22 cellular contexts compared by ENCODE assay signal in genomic region chr15:95932676-95933075, GRCh38.
DNase-seq lines count a peak whose midpoint lies in the region; ATAC-seq, FAIRE-seq and TF ChIP-seq lines count a peak whose summit lies in the region.
"Had no signal": no experiment of that assay in that cellular context is flagged by ENCODE, and none has a peak within 500 bp of the region (broad histone marks: within the 10 kb centered on the region; RNA-seq: fewer than 3 reads in every experiment).

No MANE protein-coding gene starts in this region.

- intact Hi-C loops in colonic mucosa (cut with DNase I) = no loop called here

- no peak overlapping the region for H3K27ac Mint-ChIP-seq in activated CD8-positive, alpha-beta T cell treated with anti-CD3 and anti-CD28 coated beads, Interleukin-2, amount 10 ng/mL, durations not matched to agents 7 days and 5 days
- H3K27ac Mint-ChIP-seq: activated T-cell treated with anti-CD3 and anti-CD28 coated beads, Interleukin-2, amount 50 U/mL, for 24 hours had no signal

- DNase-seq in BJ (ENCODE audit: low read depth) (peak; percentile 97), HTR-8/SVneo (ENCODE audit: insufficient read length, low spot score) (peak; percentile 53), cardiac fibroblast (ENCODE audit: low read depth in 2 of 2) (peak; percentile 20 to 23), myocyte (ENCODE audit: low read depth) (peak; percentile 81), colonic mucosa (no peak), NCI-H1048 (lab: John Stamatoyannopoulos, UW) (no peak)
- DNase-seq in activated CD8-positive, alpha-beta T cell treated with anti-CD3 and anti-CD28 coated beads, Interleukin-2, amount 10 ng/mL, durations not matched to agents 7 days and 5 days = no peak
- DNase-seq: activated T-cell treated with anti-CD3 and anti-CD28 coated beads, Interleukin-2, amount 50 U/mL, for 24 hours; cerebellar nuclear complex; COR-L47; GDM1; glutamatergic neuron; immature natural killer cell; mesendoderm; NCI-H1694; stimulated activated CD4-positive, alpha-beta T cell treated with anti-CD3 and anti-CD28 coated beads, Interleukin-4, amount 100 ng/mL, for 24 hours had no signal

- H3K4me3 ChIP-seq in BJ (ENCODE audit: low read depth, low read length) = no peak overlapping the region
- H3K4me3 ChIP-seq in cardiac fibroblast (replicated peaks in 1 of 2; ENCODE audit: low read depth in 2 of 2, low read length in 2 of 2) = no peak overlapping the region
- no peak overlapping the region for H3K4me3 ChIP-seq in colonic mucosa
- H3K4me3 ChIP-seq: SK-N-MC, tibial nerve had no signal

- POLR2A ChIA-PET in BJ (lab: Charles Lee) = interaction anchor here (0.5 to 0.6 kb wide), 2 partner anchors 12 to 373 kb away, joined by 3 read pairs; no protein-coding TSS in a partner anchor
- POLR2A ChIA-PET in activated CD8-positive, alpha-beta T cell treated with anti-CD3 and anti-CD28 coated beads, Interleukin-2, amount 10 ng/mL, durations not matched to agents 7 days and 5 days (lab: Charles Lee) = no interaction called here

- FAIRE-seq in HTR-8/SVneo (lab: Jason Lieb, UNC) = no peak
- FAIRE-seq: endometrium had no signal

- H3K27me3 ChIP-seq in BJ (ENCODE audit: control insufficient read depth, insufficient read depth, low read length) = no peaks in the 10 kb centered on the region; the same call in 1 of the 2 replicates
- no peaks in the 10 kb centered on the region for H3K27me3 ChIP-seq in colonic mucosa
- H3K27me3 ChIP-seq: neutrophil, tibial nerve had no signal

- H3K9ac ChIP-seq in colonic mucosa (ENCODE audit: low read depth in 2 of 2, low read length in 2 of 2) = no peak overlapping the region

- no peak overlapping the region for H3K4me3 Mint-ChIP-seq in activated CD8-positive, alpha-beta T cell treated with anti-CD3 and anti-CD28 coated beads, Interleukin-2, amount 10 ng/mL, durations not matched to agents 7 days and 5 days
- H3K4me3 Mint-ChIP-seq: activated T-cell treated with anti-CD3 and anti-CD28 coated beads, Interleukin-2, amount 50 U/mL, for 24 hours had no signal

- H3K27me3 Mint-ChIP-seq in activated CD8-positive, alpha-beta T cell treated with anti-CD3 and anti-CD28 coated beads, Interleukin-2, amount 10 ng/mL, durations not matched to agents 7 days and 5 days (ENCODE audit: low read depth) = peaks cover 8% of the 10 kb centered on the region
- H3K27me3 Mint-ChIP-seq: activated T-cell treated with anti-CD3 and anti-CD28 coated beads, Interleukin-2, amount 50 U/mL, for 24 hours had no signal

- peaks cover 16% of the 10 kb centered on the region for H3K4me1 Mint-ChIP-seq in activated CD8-positive, alpha-beta T cell treated with anti-CD3 and anti-CD28 coated beads, Interleukin-2, amount 10 ng/mL, durations not matched to agents 7 days and 5 days (ENCODE audit: low read depth)

- H3K9me3 ChIP-seq in colonic mucosa = no peaks in the 10 kb centered on the region
- H3K9me3 ChIP-seq: neutrophil, tibial nerve had no signal

- no peaks in the 10 kb centered on the region for H3K4me1 ChIP-seq in colonic mucosa

- no peaks in the 10 kb centered on the region for H3K9me3 Mint-ChIP-seq in activated CD8-positive, alpha-beta T cell treated with anti-CD3 and anti-CD28 coated beads, Interleukin-2, amount 10 ng/mL, durations not matched to agents 7 days and 5 days (ENCODE audit: insufficient read depth)
- H3K9me3 Mint-ChIP-seq: activated T-cell treated with anti-CD3 and anti-CD28 coated beads, Interleukin-2, amount 50 U/mL, for 24 hours; immature natural killer cell had no signal

- H3K36me3 ChIP-seq in BJ (ENCODE audit: control insufficient read depth, insufficient read depth, low read length) (no peaks in the 10 kb centered on the region), colonic mucosa (no peaks in the 10 kb centered on the region)
- H3K36me3 ChIP-seq: neutrophil, tibial nerve had no signal

- CTCF ChIA-PET in BJ (lab: Yijun Ruan, JAX) = interaction anchor here (0.6 kb wide), 1 partner anchor 288 kb away, joined by 3 read pairs; no protein-coding TSS in a partner anchor
- CTCF ChIA-PET in activated CD8-positive, alpha-beta T cell treated with anti-CD3 and anti-CD28 coated beads, Interleukin-2, amount 10 ng/mL, durations not matched to agents 7 days and 5 days (lab: Charles Lee) = no interaction called here

- no peak for ATAC-seq in activated CD8-positive, alpha-beta T cell treated with anti-CD3 and anti-CD28 coated beads, Interleukin-2, amount 10 ng/mL, durations not matched to agents 7 days and 5 days
- ATAC-seq in HG03521 (IDR thresholded peaks at IDR 0.05; ENCODE audit: unreplicated experiment) = no peak
- ATAC-seq: sciatic nerve had no signal

- H3K27ac ChIP-seq in colonic mucosa = no peak overlapping the region
- H3K27ac ChIP-seq: neutrophil, SK-N-MC, tibial nerve had no signal

- peaks cover 10% of the 10 kb centered on the region for H3K36me3 Mint-ChIP-seq in activated CD8-positive, alpha-beta T cell treated with anti-CD3 and anti-CD28 coated beads, Interleukin-2, amount 10 ng/mL, durations not matched to agents 7 days and 5 days (ENCODE audit: low read depth)
- H3K36me3 Mint-ChIP-seq: immature natural killer cell had no signal

- TF ChIP-seq CTCF in BJ (IDR thresholded peaks at IDR 0.05; ENCODE audit: insufficient read depth, low read depth, low read length) (no peak), cardiac fibroblast (IDR thresholded peaks at IDR 0.05; ENCODE audit: low read depth, low read length) (no peak), colonic mucosa (IDR thresholded peaks at IDR 0.05) (no peak)

Comparison
In these comparisons a context has a peak if more than half of its experiments do, and no peak if none do; other contexts are left out.
1. DNase-seq: peak in BJ (single experiment), HTR-8/SVneo (single experiment), cardiac fibroblast (2 of 2) and myocyte (single experiment); none in activated CD8-positive, alpha-beta T cell treated with anti-CD3 and anti-CD28 coated beads, Interleukin-2, amount 10 ng/mL, durations not matched to agents 7 days and 5 days (single experiment), colonic mucosa (single experiment) and NCI-H1048 (single experiment).